In genomic region chr16:56990407-56991286, GRCh38 we compare ENCODE assay signal across 8 cellular contexts. TPM values are rescaled to one million over a fixed set of nuclear protein-coding genes. Genes with fewer than 3 reads are reported as not detected.
DNase-seq lines count a peak whose midpoint lies in the region; ATAC-seq and TF ChIP-seq lines count a peak whose summit lies in the region.

No MANE protein-coding gene starts in this region.

- ATAC-seq in heart left ventricle: no peak
- ATAC-seq in left ventricle myocardium superior: no peak
- ATAC-seq in lower lobe of right lung: no peak
- no peak for ATAC-seq in upper lobe of left lung (ENCODE audit: low FRiP score in 2 of 2)
- ATAC-seq in HG03442 (IDR thresholded peaks at IDR 0.05; ENCODE audit: unreplicated experiment): no peak
- ATAC-seq in GM19397 (IDR thresholded peaks at IDR 0.05; ENCODE audit: unreplicated experiment): no peak

- WGBS in heart left ventricle, 4 donors: 68 to 74% (median 69%) methylated on average over 16 of the region's 16 CpGs
- 58 to 63% methylated on average over 16 of the region's 16 CpGs for WGBS in upper lobe of left lung, 2 donors

- TF ChIP-seq CTCF in heart left ventricle (IDR thresholded peaks at IDR 0.05) (no peak), lower lobe of right lung (IDR thresholded peaks at IDR 0.05) (no peak), upper lobe of left lung (IDR thresholded peaks at IDR 0.05) (no peak)

- H3K27me3 Mint-ChIP-seq in activated naive CD8-positive, alpha-beta T cell: no peaks in the 10 kb centered on the region

- H3K27me3 ChIP-seq in heart left ventricle (no peaks in the 10 kb centered on the region), lower lobe of right lung (ENCODE audit: low read depth) (no peaks in the 10 kb centered on the region), upper lobe of left lung (no peaks in the 10 kb centered on the region)

- H3K27ac ChIP-seq in heart left ventricle (peak overlapping the region in 11 of 12 donors; percentile 71 to 96 (median 86)), lower lobe of right lung (peak overlapping the region; percentile 88), upper lobe of left lung (peak overlapping the region; percentile 76 to 93 (median 91))

- DNase-seq in heart left ventricle (peak in 1 of 5 donors; percentile 14), left ventricle myocardium superior (no peak), lower lobe of right lung (no peak), upper lobe of left lung (no peak), EL (no peak)

- H3K9me3 ChIP-seq in heart left ventricle (no peaks in the 10 kb centered on the region), lower lobe of right lung (no peaks in the 10 kb centered on the region), upper lobe of left lung (no peaks in the 10 kb centered on the region)

- H3K27ac Mint-ChIP-seq in activated naive CD8-positive, alpha-beta T cell: peak overlapping the region; percentile 100

- H3K4me1 ChIP-seq in heart left ventricle: peaks cover 0 to 87% (median 30%) of the 10 kb centered on the region in 12 donors
- H3K4me1 ChIP-seq in lower lobe of right lung: peaks cover 52% of the 10 kb centered on the region
- H3K4me1 ChIP-seq in upper lobe of left lung: peaks cover 26 to 72% (median 41%) of the 10 kb centered on the region in 4 donors

- intact Hi-C loops in heart left ventricle (cut with DNase I): no loop called here
- intact Hi-C loops in left ventricle myocardium superior (cut with micrococcal nuclease): no loop called here
- intact Hi-C loops in lower lobe of right lung (cut with DNase I): no loop called here

- H3K4me3 Mint-ChIP-seq in activated naive CD8-positive, alpha-beta T cell: peak overlapping the region; percentile 96

- H3K4me3 ChIP-seq in heart left ventricle (peak overlapping the region; percentile 5 to 96 (median 84)), lower lobe of right lung (peak overlapping the region; percentile 79), upper lobe of left lung (peak overlapping the region; percentile 69 to 81 (median 74))

- peaks cover 0 to 21% (median 0%) of the 10 kb centered on the region in 9 donors for H3K36me3 ChIP-seq in heart left ventricle
- H3K36me3 ChIP-seq in lower lobe of right lung: no peaks in the 10 kb centered on the region
- no peaks in the 10 kb centered on the region for H3K36me3 ChIP-seq in upper lobe of left lung

- peaks cover 63% of the 10 kb centered on the region for H3K4me1 Mint-ChIP-seq in activated naive CD8-positive, alpha-beta T cell (ENCODE audit: low read depth)

- peaks cover 45% of the 10 kb centered on the region for H3K36me3 Mint-ChIP-seq in activated naive CD8-positive, alpha-beta T cell

- no peak for TF ChIP-seq EP300 in upper lobe of left lung (IDR thresholded peaks at IDR 0.05)

- H3K9me3 Mint-ChIP-seq in activated naive CD8-positive, alpha-beta T cell (ENCODE audit: low read depth): no peaks in the 10 kb centered on the region

- TF ChIP-seq POLR2A in heart left ventricle (IDR thresholded peaks at IDR 0.05): no peak
- no peak for TF ChIP-seq POLR2A in upper lobe of left lung (IDR thresholded peaks at IDR 0.05)

RNA-seq across cellular contexts. Expression of gene NLRC5, which starts 1.3 kb away (rescaled TPM):
- total RNA-seq in heart left ventricle: 10 to 100 TPM in 4 of 9 donors, 1 to 10 TPM in 5; 5.8 to 98.6 (median 9.9) TPM
- polyA plus RNA-seq in heart left ventricle: 10 to 100 TPM in 1 of 2 donors, 1 to 10 TPM in 1; 6.8 to 11.8 TPM
- total RNA-seq in left ventricle myocardium superior: 9.8 TPM
- total RNA-seq in lower lobe of right lung: 47.5 TPM
- 100 to 1,000 TPM in 2 of 6 donors, 10 to 100 TPM in 4; 29.2 to 361 (median 52.7) TPM for total RNA-seq in upper lobe of left lung

RNA-seq across cellular contexts. Expression of gene CETP, which starts 28.9 kb away (rescaled TPM):
- total RNA-seq in heart left ventricle (1 to 10 TPM in 2 of 9 donors, under 1 TPM in 5, not detected in 2; 0.23 to 3.1 (median 0.30) TPM), left ventricle myocardium superior (0.37 TPM), lower lobe of right lung (1.1 TPM), upper lobe of left lung (1 to 10 TPM in 1 of 6 donors, under 1 TPM in 4, not detected in 1; 0.29 to 1.5 (median 0.91) TPM)
- polyA plus RNA-seq in heart left ventricle: under 1 TPM in 1 of 2 donors, not detected in 1; 0.32 TPM

RNA-seq across cellular contexts. Expression of gene HERPUD1, which starts 58.7 kb away (rescaled TPM):
- total RNA-seq in heart left ventricle: 100 to 1,000 TPM in 8 of 9 donors, 10 to 100 TPM in 1; 86.9 to 197 (median 117) TPM
- polyA plus RNA-seq in heart left ventricle: 100 to 1,000 TPM in 1 of 2 donors, 10 to 100 TPM in 1; 41.4 to 226 TPM
- total RNA-seq in left ventricle myocardium superior: 129 TPM
- 174 TPM for total RNA-seq in lower lobe of right lung
- total RNA-seq in upper lobe of left lung: 100 to 1,000 TPM in 5 of 6 donors, 10 to 100 TPM in 1; 81.0 to 283 (median 196) TPM
